1 cellular context compared by ENCODE assay signal in genomic region chr11:57502376-57502775, GRCh38.
TF ChIP-seq lines count a peak whose summit lies in the region.

No MANE protein-coding gene starts in this region.

TF ChIP-seq in WTC11, 78 proteins besides CTCF, POLR2A, EP300 and RAD21:
- TF ChIP-seq NFYB (CRISPR knock-in tag; conservative IDR thresholded peaks at IDR 0.05; ENCODE audit: low read depth): no peak
- no peak for TF ChIP-seq ZNF671 (CRISPR knock-in tag; IDR thresholded peaks at IDR 0.05)
